ENCODE assay signal across 9 cellular contexts in genomic region chr14:94601961-94602391, GRCh38. TPM values are rescaled to one million over a fixed set of nuclear protein-coding genes. Genes with fewer than 3 reads are reported as not detected.
DNase-seq lines count a peak whose midpoint lies in the region; ATAC-seq and TF ChIP-seq lines count a peak whose summit lies in the region.
"Had no signal": no experiment of that assay in that cellular context is flagged by ENCODE, and none has a peak within 500 bp of the region (broad histone marks: within the 10 kb centered on the region; RNA-seq: fewer than 3 reads in every experiment).

No MANE protein-coding gene starts in this region.

- no peaks in the 10 kb centered on the region for H3K36me3 ChIP-seq in RWPE2 (ENCODE audit: low read depth)

- TF ChIP-seq CTCF in AG04450 (IDR thresholded peaks at IDR 0.05; ENCODE audit: low read depth, low read length) (no peak), RWPE2 (IDR thresholded peaks at IDR 0.05; ENCODE audit: poor library complexity, severe bottlenecking) (no peak), fibroblast of pulmonary artery (IDR thresholded peaks at IDR 0.05; ENCODE audit: low read length, missing control alignments) (no peak)

- H3K4me3 ChIP-seq in AG04450 (ENCODE audit: low read depth, low read length) (no peak overlapping the region), RWPE2 (ENCODE audit: severe bottlenecking) (no peak overlapping the region), fibroblast of pulmonary artery (replicated peaks; ENCODE audit: low read depth, low read length) (no peak overlapping the region)

- H3K27ac ChIP-seq in AG04450 (ENCODE audit: low read depth, low read length) (peak overlapping the region; percentile 94), RWPE2 (ENCODE audit: poor library complexity, severe bottlenecking) (peak overlapping the region; percentile 99)
- H3K27ac ChIP-seq: VCaP had no signal

- H3K27me3 ChIP-seq in AG04450 (ENCODE audit: control insufficient read depth, insufficient read depth, low read length) (no peaks in the 10 kb centered on the region), RWPE2 (ENCODE audit: insufficient read depth, poor library complexity, severe bottlenecking) (no peaks in the 10 kb centered on the region)

- DNase-seq in AG04450 (ENCODE audit: low read depth, low spot score) (peak; percentile 78), RWPE2 (ENCODE audit: low spot score) (peak; percentile 79), fibroblast of pulmonary artery (ENCODE audit: low read depth) (peak; percentile 96), non-pigmented ciliary epithelial cell (ENCODE audit: low read depth) (peak; percentile 67), NCI-H146 (lab: John Stamatoyannopoulos, UW) (no peak), NOMO-1 (lab: John Stamatoyannopoulos, UW; ENCODE audit: unreplicated experiment in 2 of 2) (no peak)

- H3K4me1 ChIP-seq in RWPE2 (ENCODE audit: insufficient read depth, poor library complexity, severe bottlenecking), result peaks cover 37% of the 10 kb centered on the region

- peak; percentile 44 for ATAC-seq in RWPE2 (ENCODE audit: low read depth)
- no peak for ATAC-seq in GM19452 (IDR thresholded peaks at IDR 0.05; ENCODE audit: unreplicated experiment)
- no peak for ATAC-seq in GM18907 (IDR thresholded peaks at IDR 0.05; ENCODE audit: unreplicated experiment)

- POLR2A ChIA-PET in AG04450 (lab: Yijun Ruan, JAX), result interaction anchor here (2.4 kb wide), 1 partner anchor 10 kb away, joined by 16 read pairs; the partner anchor contains the start of gene SERPINA3

- CTCF ChIA-PET in AG04450 (lab: Charles Lee), result no interaction called here

- no peaks in the 10 kb centered on the region for H3K9me3 ChIP-seq in AG04450 (ENCODE audit: control insufficient read depth, insufficient read depth, low read length)
- H3K9me3 ChIP-seq in RWPE2 (ENCODE audit: severe bottlenecking), result no peaks in the 10 kb centered on the region

RNA-seq across cellular contexts. Expression of gene SERPINA3, which starts 10.2 kb away (rescaled TPM):
- polyA plus RNA-seq in AG04450 (2011; rRNA removed), result 1.8 and 2.4 TPM in 2 replicates
- 0.78 and 2.1 TPM in 2 replicates for polyA minus RNA-seq in AG04450 (2011; rRNA and poly(A)+ RNA removed)

RNA-seq across cellular contexts. Expression of gene SERPINA5, which starts 20.8 kb away (rescaled TPM):
- not detected in 2 replicates for polyA plus RNA-seq in AG04450 (2011; rRNA removed)
- 0.13 TPM in 1 of 2 replicates, not detected in the other for polyA minus RNA-seq in AG04450 (2011; rRNA and poly(A)+ RNA removed)

RNA-seq across cellular contexts. Expression of gene SERPINA4, which starts 40.7 kb away (rescaled TPM):
- polyA plus RNA-seq in AG04450 (2011; rRNA removed), result not detected in 2 replicates
- polyA minus RNA-seq in AG04450 (2011; rRNA and poly(A)+ RNA removed), result not detected in 2 replicates

Comparison
In these comparisons a context has a peak if more than half of its experiments do, and no peak if none do; other contexts are left out.
1. DNase-seq: peak in AG04450 (single experiment), RWPE2 (single experiment), fibroblast of pulmonary artery (single experiment) and non-pigmented ciliary epithelial cell (single experiment); none in NCI-H146 (single experiment) and NOMO-1 (0 of 2).